ENCODE assay signal across 8 cellular contexts in genomic region chr21:28991861-28992525, GRCh38. TPM values are rescaled to one million over a fixed set of nuclear protein-coding genes. Genes with fewer than 3 reads are reported as not detected.
DNase-seq lines count a peak whose midpoint lies in the region; ATAC-seq, FAIRE-seq and TF ChIP-seq lines count a peak whose summit lies in the region.

No MANE protein-coding gene starts in this region.

- peak overlapping the region; percentile 80 for H2AFZ ChIP-seq in H1 (ENCODE audit: low read length)

- peaks cover 5% of the 10 kb centered on the region for H3K79me1 ChIP-seq in H1 (ENCODE audit: low read depth, low read length)

- no peak overlapping the region for H2BK20ac ChIP-seq in H1 (ENCODE audit: low read length)

- H2BK12ac ChIP-seq in H1 (ENCODE audit: low read depth, low read length), result no peak overlapping the region

- no peak overlapping the region for H4K91ac ChIP-seq in H1 (replicated peaks; ENCODE audit: insufficient read length, low read length)

- H2BK15ac ChIP-seq in H1 (ENCODE audit: low read length), result no peak overlapping the region

- peak overlapping the region; percentile 48 for H3K27ac ChIP-seq in H1 (ENCODE audit: low read depth, low read length)
- H3K27ac ChIP-seq in naive thymus-derived CD4-positive, alpha-beta T cell (ENCODE audit: low read depth, low read length), result peak overlapping the region; percentile 87

- H3K9ac ChIP-seq in H1 (replicated peaks in 1 of 4; ENCODE audit: extremely low read depth in 1 of 4, low read depth in 3 of 4, low read length in 3 of 4), result peak overlapping the region; percentile 68 to 90 (median 74)

- H3K4me1 Mint-ChIP-seq in naive thymus-derived CD4-positive, alpha-beta T cell, result peaks cover 27 to 64% (median 47%) of the 10 kb centered on the region in 7 donors

- TF ChIP-seq POLR2A in H1 (IDR thresholded peaks at IDR 0.05; ENCODE audit: control extremely low read depth in 1 of 2, low read depth in 2 of 2, low read length in 2 of 2), result peak in 1 of 2 experiments; percentile 41; a peak in 1 of 3 replicates

- H4K5ac ChIP-seq in H1 (ENCODE audit: insufficient read length, low read depth, low read length), result no peak overlapping the region

- no peak overlapping the region for H3K56ac ChIP-seq in H1 (replicated peaks; ENCODE audit: insufficient read length, low read depth, low read length)

- no peak overlapping the region for H3K18ac ChIP-seq in H1 (ENCODE audit: extremely low read depth, low read length)

- CTCF ChIA-PET in AG04449 (lab: Yijun Ruan, JAX) (no interaction called here), H1 (lab: Charles Lee; ENCODE audit: partially characterized antibody) (interaction anchor here (0.6 to 0.9 kb wide), 2 partner anchors 83 to 97 kb away, joined by 3 to 5 read pairs; no protein-coding TSS in a partner anchor)
- CTCF ChIA-PET in naive thymus-derived CD4-positive, alpha-beta T cell (lab: Charles Lee), result interaction anchor here (0.5 to 0.6 kb wide), 2 partner anchors 356 to 388 kb away, joined by 3 read pairs; no protein-coding TSS in a partner anchor

- no peaks in the 10 kb centered on the region for H3K27me3 Mint-ChIP-seq in naive thymus-derived CD4-positive, alpha-beta T cell

- no peak for FAIRE-seq in H1 (lab: Jason Lieb, UNC)

- H3K79me2 ChIP-seq in H1 (ENCODE audit: control insufficient read depth in 1 of 2, insufficient read depth in 2 of 2, low read length in 2 of 2), result peaks cover 0 to 45% of the 10 kb centered on the region in 2 experiments; a peak in 3 of 4 replicates

- no peak overlapping the region for H3K4ac ChIP-seq in H1 (replicated peaks; ENCODE audit: insufficient read length, low read depth, low read length)

- no peaks in the 10 kb centered on the region for H3K9me3 ChIP-seq in H1 (ENCODE audit: insufficient read depth in 2 of 2, low read depth in 1 of 2, low read length in 1 of 2)
- no peaks in the 10 kb centered on the region for H3K9me3 ChIP-seq in naive thymus-derived CD4-positive, alpha-beta T cell (ENCODE audit: control insufficient read depth in 2 of 3, low read length in 3 of 3)

- TF ChIP-seq CTCF in AG04449 (IDR thresholded peaks at IDR 0.05; ENCODE audit: insufficient read depth, low read length, missing control alignments), result no peak
- no peak for TF ChIP-seq CTCF in H1 (IDR thresholded peaks at IDR 0.05; ENCODE audit: control extremely low read depth in 1 of 3, insufficient read depth in 1 of 3, low read depth in 1 of 3, low read length in 3 of 3)

- intact Hi-C loops in naive thymus-derived CD4-positive, alpha-beta T cell (cut with micrococcal nuclease), result loop anchor here (1.0 to 10.0 kb wide), 8 partner anchors 27 to 383 kb away; partner anchors contain the start of genes BACH1 (in 2 of the 2), CCT8 (in 2 of the 2), RWDD2B (in 1 of the 2) and USP16 (in 1 of the 2)

- H3K4me3 Mint-ChIP-seq in naive thymus-derived CD4-positive, alpha-beta T cell, result peak overlapping the region; percentile 89 to 99 (median 94)

- no peak for TF ChIP-seq EP300 in H1 (IDR thresholded peaks at IDR 0.05; ENCODE audit: borderline replicate concordance in 1 of 2, low read depth in 2 of 2, low read length in 2 of 2)

- WGBS in H1 (ENCODE audit: extremely low coverage in 1 of 2, insufficient coverage in 1 of 2, insufficient read length in 1 of 2, insufficient replicate concordance in 2 of 2, low coverage in 1 of 2, low lambda C conversion rate in 2 of 2, missing lambda C conversion rate in 1 of 2), 2 experiments, result 26% methylated on average over 14 of the region's 14 CpGs; no CpG with 5 or more reads in 1 of the 2 experiments

- H4K8ac ChIP-seq in H1 (ENCODE audit: extremely low read depth, insufficient read depth, low read length), result no peak overlapping the region; the same call in 1 of the 2 replicates

- no peaks in the 10 kb centered on the region for H3K9me3 Mint-ChIP-seq in naive thymus-derived CD4-positive, alpha-beta T cell

- H3K27me3 ChIP-seq in H1 (replicated peaks in 1 of 4; ENCODE audit: control insufficient read depth in 3 of 4, extremely low read depth in 1 of 4, insufficient read depth in 3 of 4, low read length in 3 of 4), result no peaks in the 10 kb centered on the region
- H3K27me3 ChIP-seq in naive thymus-derived CD4-positive, alpha-beta T cell (ENCODE audit: control insufficient read depth in 2 of 2, insufficient read depth in 2 of 2, low read length in 2 of 2), result no peaks in the 10 kb centered on the region

- DNase-seq in AG04449 (ENCODE audit: low read depth, low spot score) (no peak), OCI-M1 (lab: John Stamatoyannopoulos, UW) (peak; percentile 65), H1 (ENCODE audit: low read depth in 1 of 2, low spot score in 2 of 2) (no peak), AG08395 (ENCODE audit: low spot score) (no peak), AG08396 (ENCODE audit: low spot score) (no peak), GM19240 (ENCODE audit: insufficient read length, low spot score) (no peak)
- no peak for DNase-seq in naive thymus-derived CD4-positive, alpha-beta T cell

- H3K4me2 ChIP-seq in H1 (ENCODE audit: insufficient read depth in 1 of 2, low read depth in 2 of 2, low read length in 2 of 2), result peak overlapping the region; percentile 84 to 87

- no peak for TF ChIP-seq RAD21 in H1 (IDR thresholded peaks at IDR 0.05 in 1 of 2, conservative IDR thresholded peaks at IDR 0.05 in 1 of 2; ENCODE audit: low read depth in 2 of 2, low read length in 2 of 2)

- H3K27ac Mint-ChIP-seq in naive thymus-derived CD4-positive, alpha-beta T cell, result peak overlapping the region; percentile 94 to 99 (median 98)

- H3K4me1 ChIP-seq in H1 (replicated peaks in 1 of 4; ENCODE audit: control insufficient read depth in 3 of 4, insufficient read depth in 4 of 4, low read length in 3 of 4), result peaks cover 0 to 4% (median 1%) of the 10 kb centered on the region in 4 experiments; a peak in 3 of 7 replicates
- H3K4me1 ChIP-seq in naive thymus-derived CD4-positive, alpha-beta T cell (ENCODE audit: control insufficient read depth in 2 of 2, insufficient read depth in 2 of 2, low read length in 2 of 2), result peaks cover 11 to 23% of the 10 kb centered on the region in 2 donors

- H2BK120ac ChIP-seq in H1 (replicated peaks; ENCODE audit: low read depth, low read length), result no peak overlapping the region

- H3K36me3 ChIP-seq in H1 (ENCODE audit: control insufficient read depth in 2 of 4, insufficient read depth in 4 of 4, low read length in 3 of 4), result no peaks in the 10 kb centered on the region
- peaks cover 0 to 6% (median 0%) of the 10 kb centered on the region in 3 experiments for H3K36me3 ChIP-seq in naive thymus-derived CD4-positive, alpha-beta T cell (ENCODE audit: control insufficient read depth in 2 of 3, insufficient read depth in 3 of 3, low read length in 3 of 3)

- peaks cover 0 to 8% (median 5%) of the 10 kb centered on the region in 5 donors for H3K36me3 Mint-ChIP-seq in naive thymus-derived CD4-positive, alpha-beta T cell

- peaks cover 7% of the 10 kb centered on the region; the same call in 1 of the 2 replicates for H3K23me2 ChIP-seq in H1 (ENCODE audit: low read depth, low read length)

- H3K14ac ChIP-seq in H1 (ENCODE audit: insufficient read length), result no peak overlapping the region

- no peak overlapping the region for H2AK5ac ChIP-seq in H1 (ENCODE audit: low read depth, low read length)

- peak overlapping the region; percentile 46 for H2BK5ac ChIP-seq in H1 (ENCODE audit: low read depth, low read length)

- POLR2A ChIA-PET in AG04449 (lab: Yijun Ruan, JAX) (interaction anchor here (1.1 to 1.3 kb wide), 2 partner anchors 11 to 33 kb away, joined by 3 to 19 read pairs; partner anchors contain the start of gene USP16), H1 (lab: Charles Lee; ENCODE audit: partially characterized antibody) (interaction anchor here (0.8 to 3.2 kb wide), 5 partner anchors 9 to 81 kb away, joined by 4 to 28 read pairs (median 10); partner anchors contain the start of gene USP16)
- POLR2A ChIA-PET in naive thymus-derived CD4-positive, alpha-beta T cell (lab: Charles Lee), result interaction anchor here (0.7 to 3.6 kb wide), 12 partner anchors 7 to 107 kb away, joined by 4 to 97 read pairs (median 8); partner anchors contain the start of genes CCT8, RWDD2B and USP16

- H4K20me1 ChIP-seq in H1 (replicated peaks in 1 of 2; ENCODE audit: control insufficient read depth in 1 of 2, insufficient read depth in 2 of 2, low read length in 2 of 2), result peaks cover 0 to 2% of the 10 kb centered on the region in 2 experiments

- ATAC-seq in GM21515 (IDR thresholded peaks at IDR 0.05; ENCODE audit: unreplicated experiment), result peak; percentile 8
- no peak for ATAC-seq in naive thymus-derived CD4-positive, alpha-beta T cell

- H3K4me3 ChIP-seq in AG04449 (ENCODE audit: low read depth, low read length) (peak overlapping the region; percentile 96), H1 (ENCODE audit: extremely low read depth in 1 of 4, insufficient read depth in 2 of 4, low read depth in 3 of 4, low read length in 4 of 4) (peak overlapping the region; percentile 86 to 98 (median 94))
- H3K4me3 ChIP-seq in naive thymus-derived CD4-positive, alpha-beta T cell (ENCODE audit: low read length), result peak overlapping the region; percentile 86

- no peak overlapping the region for H3K23ac ChIP-seq in H1 (ENCODE audit: insufficient read length)

RNA-seq across cellular contexts. Expression of gene LTN1, which starts 0.7 kb away (rescaled TPM):
- total RNA-seq in H1 (2021; fragmentation: NEBNext Ultra II Directional; extraction: Animal tissue kit (Norgen Biotek cat#: 25700)), result 21.5 and 23.5 TPM in 2 replicates
- polyA plus RNA-seq in H1 (2011; rRNA removed), result 2.6 and 3.2 TPM in 2 replicates
- polyA plus RNA-seq in H1 (2011; cell fraction: cytosol; rRNA removed), result 4.4 TPM
- polyA plus RNA-seq in H1 (2011; cell fraction: nucleus; rRNA removed), result 4.4 TPM
- polyA plus RNA-seq in H1 (2012, experiment 1 of 2), result 4.5 to 10.6 TPM (median 6.3 TPM) in 4 replicates
- polyA plus RNA-seq in H1 (2012, experiment 2 of 2), result 0.43 TPM
- 11.4 TPM for polyA plus RNA-seq in H1 (2013, experiment 1 of 2)
- 10.8 TPM for polyA plus RNA-seq in H1 (2013, experiment 2 of 2)
- 27.9 and 49.5 TPM in 2 replicates for polyA minus RNA-seq in H1 (2011; rRNA and poly(A)+ RNA removed)
- 14.1 TPM for polyA minus RNA-seq in H1 (2011; cell fraction: cytosol; rRNA and poly(A)+ RNA removed)
- 29.7 TPM for polyA minus RNA-seq in H1 (2011; cell fraction: nucleus; rRNA and poly(A)+ RNA removed)
- 10 to 100 TPM; 27.3 to 36.3 (median 31.3) TPM for total RNA-seq in naive thymus-derived CD4-positive, alpha-beta T cell
- 10 to 100 TPM; 18.9 to 20.5 TPM for polyA plus RNA-seq in naive thymus-derived CD4-positive, alpha-beta T cell

RNA-seq across cellular contexts. Expression of gene RWDD2B, which starts 27.2 kb away (rescaled TPM):
- not detected in 2 replicates for total RNA-seq in H1 (2021; fragmentation: NEBNext Ultra II Directional; extraction: Animal tissue kit (Norgen Biotek cat#: 25700))
- 1.6 and 2.0 TPM in 2 replicates for polyA plus RNA-seq in H1 (2011; rRNA removed)
- polyA plus RNA-seq in H1 (2011; cell fraction: cytosol; rRNA removed), result 3.1 TPM
- polyA plus RNA-seq in H1 (2011; cell fraction: nucleus; rRNA removed), result 1.7 TPM
- polyA plus RNA-seq in H1 (2012, experiment 1 of 2), result 2.5 to 3.0 TPM (median 2.9 TPM) in 4 replicates
- polyA plus RNA-seq in H1 (2012, experiment 2 of 2), result 0.84 TPM
- polyA plus RNA-seq in H1 (2013, experiment 1 of 2), result 2.1 TPM
- 2.5 TPM for polyA plus RNA-seq in H1 (2013, experiment 2 of 2)
- polyA minus RNA-seq in H1 (2011; rRNA and poly(A)+ RNA removed), result 1.9 and 2.6 TPM in 2 replicates
- polyA minus RNA-seq in H1 (2011; cell fraction: cytosol; rRNA and poly(A)+ RNA removed), result 1.0 TPM
- 2.0 TPM for polyA minus RNA-seq in H1 (2011; cell fraction: nucleus; rRNA and poly(A)+ RNA removed)
- 1 to 10 TPM; 3.6 to 8.1 (median 4.3) TPM for total RNA-seq in naive thymus-derived CD4-positive, alpha-beta T cell
- 10 to 100 TPM in 1 of 2 donors, 1 to 10 TPM in 1; 9.4 to 14.1 TPM for polyA plus RNA-seq in naive thymus-derived CD4-positive, alpha-beta T cell

RNA-seq across cellular contexts. Expression of gene USP16, which starts 32.5 kb away (rescaled TPM):
- 19.1 and 19.9 TPM in 2 replicates for total RNA-seq in H1 (2021; fragmentation: NEBNext Ultra II Directional; extraction: Animal tissue kit (Norgen Biotek cat#: 25700))
- polyA plus RNA-seq in H1 (2011; rRNA removed), result 1.8 and 3.4 TPM in 2 replicates
- 7.0 TPM for polyA plus RNA-seq in H1 (2011; cell fraction: cytosol; rRNA removed)
- 4.0 TPM for polyA plus RNA-seq in H1 (2011; cell fraction: nucleus; rRNA removed)
- 9.1 to 18.4 TPM (median 10.6 TPM) in 4 replicates for polyA plus RNA-seq in H1 (2012, experiment 1 of 2)
- 1.8 TPM for polyA plus RNA-seq in H1 (2012, experiment 2 of 2)
- 20.6 TPM for polyA plus RNA-seq in H1 (2013, experiment 1 of 2)
- polyA plus RNA-seq in H1 (2013, experiment 2 of 2), result 19.0 TPM
- 7.6 and 10.4 TPM in 2 replicates for polyA minus RNA-seq in H1 (2011; rRNA and poly(A)+ RNA removed)
- 6.2 TPM for polyA minus RNA-seq in H1 (2011; cell fraction: cytosol; rRNA and poly(A)+ RNA removed)
- polyA minus RNA-seq in H1 (2011; cell fraction: nucleus; rRNA and poly(A)+ RNA removed), result 20.5 TPM
- total RNA-seq in naive thymus-derived CD4-positive, alpha-beta T cell, result 10 to 100 TPM; 40.9 to 84.3 (median 62.7) TPM
- 10 to 100 TPM; 17.9 to 19.1 TPM for polyA plus RNA-seq in naive thymus-derived CD4-positive, alpha-beta T cell
